In genomic region chr6:90739802-90740201, GRCh38 we compare ENCODE assay signal across 2 cellular contexts.
TF ChIP-seq lines count a peak whose summit lies in the region.

No MANE protein-coding gene starts in this region.

TF ChIP-seq in GM23338, 12 proteins besides CTCF, POLR2A, EP300 and RAD21:
- no peak for TF ChIP-seq ZNF462 (CRISPR knock-in tag; IDR thresholded peaks at IDR 0.05)
- no peak for TF ChIP-seq JUNB (IDR thresholded peaks at IDR 0.05; ENCODE audit: unreplicated experiment)
- no peak for TF ChIP-seq ZNF114 (CRISPR knock-in tag; IDR thresholded peaks at IDR 0.05)
- no peak for TF ChIP-seq NANOG (IDR thresholded peaks at IDR 0.05; ENCODE audit: borderline replicate concordance)
- no peak for TF ChIP-seq STAT1 (IDR thresholded peaks at IDR 0.05; ENCODE audit: unreplicated experiment)
- no peak for TF ChIP-seq EZH2phosphoT487 (IDR thresholded peaks at IDR 0.05; ENCODE audit: unreplicated experiment)
- no peak for TF ChIP-seq EZH2 (IDR thresholded peaks at IDR 0.05; ENCODE audit: low read depth, unreplicated experiment)
- no peak for TF ChIP-seq POLR2AphosphoS5 (IDR thresholded peaks at IDR 0.05; ENCODE audit: low read depth)
- no peak for TF ChIP-seq CREB1 (CRISPR knock-in tag; IDR thresholded peaks at IDR 0.05; ENCODE audit: low read depth)
- TF ChIP-seq, protein P1, sequence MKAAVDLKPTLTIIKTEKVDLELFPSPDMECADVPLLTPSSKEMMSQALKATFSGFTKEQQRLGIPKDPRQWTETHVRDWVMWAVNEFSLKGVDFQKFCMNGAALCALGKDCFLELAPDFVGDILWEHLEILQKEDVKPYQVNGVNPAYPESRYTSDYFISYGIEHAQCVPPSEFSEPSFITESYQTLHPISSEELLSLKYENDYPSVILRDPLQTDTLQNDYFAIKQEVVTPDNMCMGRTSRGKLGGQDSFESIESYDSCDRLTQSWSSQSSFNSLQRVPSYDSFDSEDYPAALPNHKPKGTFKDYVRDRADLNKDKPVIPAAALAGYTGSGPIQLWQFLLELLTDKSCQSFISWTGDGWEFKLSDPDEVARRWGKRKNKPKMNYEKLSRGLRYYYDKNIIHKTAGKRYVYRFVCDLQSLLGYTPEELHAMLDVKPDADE (IDR thresholded peaks at IDR 0.05) = no peak
- TF ChIP-seq ZNF331 (CRISPR knock-in tag; IDR thresholded peaks at IDR 0.05; ENCODE audit: low read depth) = no peak
- no peak for TF ChIP-seq REST (IDR thresholded peaks at IDR 0.05; ENCODE audit: unreplicated experiment)
TF ChIP-seq in GM23338: peak in this region for 0.

TF ChIP-seq in WTC11, 78 proteins besides CTCF, POLR2A, EP300 and RAD21 (continued from another document):
- TF ChIP-seq ZNF281 (CRISPR knock-in tag; IDR thresholded peaks at IDR 0.05) (no peak), JAZF1 (CRISPR knock-in tag; IDR thresholded peaks at IDR 0.05) (no peak), CREM (CRISPR knock-in tag; IDR thresholded peaks at IDR 0.05) (no peak), JUN (CRISPR knock-in tag; IDR thresholded peaks at IDR 0.05) (no peak), PREB (CRISPR knock-in tag; IDR thresholded peaks at IDR 0.05; ENCODE audit: borderline replicate concordance) (no peak), ZBTB43 (CRISPR knock-in tag; IDR thresholded peaks at IDR 0.05) (no peak), ZNF121 (CRISPR knock-in tag; IDR thresholded peaks at IDR 0.05) (no peak)
- TF ChIP-seq, protein P2, sequence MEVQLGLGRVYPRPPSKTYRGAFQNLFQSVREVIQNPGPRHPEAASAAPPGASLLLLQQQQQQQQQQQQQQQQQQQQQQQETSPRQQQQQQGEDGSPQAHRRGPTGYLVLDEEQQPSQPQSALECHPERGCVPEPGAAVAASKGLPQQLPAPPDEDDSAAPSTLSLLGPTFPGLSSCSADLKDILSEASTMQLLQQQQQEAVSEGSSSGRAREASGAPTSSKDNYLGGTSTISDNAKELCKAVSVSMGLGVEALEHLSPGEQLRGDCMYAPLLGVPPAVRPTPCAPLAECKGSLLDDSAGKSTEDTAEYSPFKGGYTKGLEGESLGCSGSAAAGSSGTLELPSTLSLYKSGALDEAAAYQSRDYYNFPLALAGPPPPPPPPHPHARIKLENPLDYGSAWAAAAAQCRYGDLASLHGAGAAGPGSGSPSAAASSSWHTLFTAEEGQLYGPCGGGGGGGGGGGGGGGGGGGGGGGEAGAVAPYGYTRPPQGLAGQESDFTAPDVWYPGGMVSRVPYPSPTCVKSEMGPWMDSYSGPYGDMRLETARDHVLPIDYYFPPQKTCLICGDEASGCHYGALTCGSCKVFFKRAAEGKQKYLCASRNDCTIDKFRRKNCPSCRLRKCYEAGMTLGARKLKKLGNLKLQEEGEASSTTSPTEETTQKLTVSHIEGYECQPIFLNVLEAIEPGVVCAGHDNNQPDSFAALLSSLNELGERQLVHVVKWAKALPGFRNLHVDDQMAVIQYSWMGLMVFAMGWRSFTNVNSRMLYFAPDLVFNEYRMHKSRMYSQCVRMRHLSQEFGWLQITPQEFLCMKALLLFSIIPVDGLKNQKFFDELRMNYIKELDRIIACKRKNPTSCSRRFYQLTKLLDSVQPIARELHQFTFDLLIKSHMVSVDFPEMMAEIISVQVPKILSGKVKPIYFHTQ (CRISPR knock-in tag; IDR thresholded peaks at IDR 0.05) = no peak
- TF ChIP-seq, protein P3, sequence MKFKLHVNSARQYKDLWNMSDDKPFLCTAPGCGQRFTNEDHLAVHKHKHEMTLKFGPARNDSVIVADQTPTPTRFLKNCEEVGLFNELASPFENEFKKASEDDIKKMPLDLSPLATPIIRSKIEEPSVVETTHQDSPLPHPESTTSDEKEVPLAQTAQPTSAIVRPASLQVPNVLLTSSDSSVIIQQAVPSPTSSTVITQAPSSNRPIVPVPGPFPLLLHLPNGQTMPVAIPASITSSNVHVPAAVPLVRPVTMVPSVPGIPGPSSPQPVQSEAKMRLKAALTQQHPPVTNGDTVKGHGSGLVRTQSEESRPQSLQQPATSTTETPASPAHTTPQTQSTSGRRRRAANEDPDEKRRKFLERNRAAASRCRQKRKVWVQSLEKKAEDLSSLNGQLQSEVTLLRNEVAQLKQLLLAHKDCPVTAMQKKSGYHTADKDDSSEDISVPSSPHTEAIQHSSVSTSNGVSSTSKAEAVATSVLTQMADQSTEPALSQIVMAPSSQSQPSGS (CRISPR knock-in tag; IDR thresholded peaks at IDR 0.05; ENCODE audit: borderline replicate concordance, low read depth) = no peak
- TF ChIP-seq, protein P4, sequence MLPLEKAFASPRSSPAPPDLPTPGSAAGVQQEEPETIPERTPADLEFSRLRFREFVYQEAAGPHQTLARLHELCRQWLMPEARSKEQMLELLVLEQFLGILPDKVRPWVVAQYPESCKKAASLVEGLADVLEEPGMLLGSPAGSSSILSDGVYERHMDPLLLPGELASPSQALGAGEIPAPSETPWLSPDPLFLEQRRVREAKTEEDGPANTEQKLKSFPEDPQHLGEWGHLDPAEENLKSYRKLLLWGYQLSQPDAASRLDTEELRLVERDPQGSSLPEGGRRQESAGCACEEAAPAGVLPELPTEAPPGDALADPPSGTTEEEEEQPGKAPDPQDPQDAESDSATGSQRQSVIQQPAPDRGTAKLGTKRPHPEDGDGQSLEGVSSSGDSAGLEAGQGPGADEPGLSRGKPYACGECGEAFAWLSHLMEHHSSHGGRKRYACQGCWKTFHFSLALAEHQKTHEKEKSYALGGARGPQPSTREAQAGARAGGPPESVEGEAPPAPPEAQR (CRISPR knock-in tag; IDR thresholded peaks at IDR 0.05) = no peak
- TF ChIP-seq, protein P5, sequence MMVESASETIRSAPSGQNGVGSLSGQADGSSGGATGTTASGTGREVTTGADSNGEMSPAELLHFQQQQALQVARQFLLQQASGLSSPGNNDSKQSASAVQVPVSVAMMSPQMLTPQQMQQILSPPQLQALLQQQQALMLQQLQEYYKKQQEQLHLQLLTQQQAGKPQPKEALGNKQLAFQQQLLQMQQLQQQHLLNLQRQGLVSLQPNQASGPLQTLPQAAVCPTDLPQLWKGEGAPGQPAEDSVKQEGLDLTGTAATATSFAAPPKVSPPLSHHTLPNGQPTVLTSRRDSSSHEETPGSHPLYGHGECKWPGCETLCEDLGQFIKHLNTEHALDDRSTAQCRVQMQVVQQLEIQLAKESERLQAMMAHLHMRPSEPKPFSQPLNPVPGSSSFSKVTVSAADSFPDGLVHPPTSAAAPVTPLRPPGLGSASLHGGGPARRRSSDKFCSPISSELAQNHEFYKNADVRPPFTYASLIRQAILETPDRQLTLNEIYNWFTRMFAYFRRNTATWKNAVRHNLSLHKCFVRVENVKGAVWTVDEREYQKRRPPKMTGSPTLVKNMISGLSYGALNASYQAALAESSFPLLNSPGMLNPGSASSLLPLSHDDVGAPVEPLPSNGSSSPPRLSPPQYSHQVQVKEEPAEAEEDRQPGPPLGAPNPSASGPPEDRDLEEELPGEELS (CRISPR knock-in tag; IDR thresholded peaks at IDR 0.05) = no peak
